2 cellular contexts compared by ENCODE assay signal in genomic region chr2:237501892-237502513, GRCh38.
TF ChIP-seq lines count a peak whose summit lies in the region.

No MANE protein-coding gene starts in this region.

TF ChIP-seq in SK-N-SH, 30 proteins besides CTCF, POLR2A, EP300 and RAD21 (continued from another document):
- no peak for TF ChIP-seq CHD2 (IDR thresholded peaks at IDR 0.05; ENCODE audit: low read length, partially characterized antibody)
- no peak for TF ChIP-seq USF2 (IDR thresholded peaks at IDR 0.05; ENCODE audit: borderline replicate concordance, low read depth, low read length)
- TF ChIP-seq TAF1 (IDR thresholded peaks at IDR 0.05; ENCODE audit: borderline replicate concordance, low read depth, low read length): no peak
- TF ChIP-seq FOSL2 (IDR thresholded peaks at IDR 0.05; ENCODE audit: borderline replicate concordance, low read depth): no peak
- TF ChIP-seq FOXJ3 (CRISPR knock-in tag; IDR thresholded peaks at IDR 0.05): no peak
- no peak for TF ChIP-seq USF1 (IDR thresholded peaks at IDR 0.05; ENCODE audit: borderline replicate concordance, low read depth)

TF ChIP-seq in SK-N-SH treated with all-trans-retinoic acid at 6 μM for 48 hours, 23 proteins besides CTCF, POLR2A, EP300 and RAD21 (continued from another document):
- TF ChIP-seq TSHZ2 (CRISPR knock-in tag; IDR thresholded peaks at IDR 0.05): no peak
- TF ChIP-seq CREB5 (CRISPR knock-in tag; IDR thresholded peaks at IDR 0.05; ENCODE audit: low read depth): no peak
- no peak for TF ChIP-seq POU6F1 (CRISPR knock-in tag; IDR thresholded peaks at IDR 0.05; ENCODE audit: borderline replicate concordance, low read depth)
- TF ChIP-seq OSR1 (CRISPR knock-in tag; IDR thresholded peaks at IDR 0.05): no peak
- TF ChIP-seq ZFP30 (CRISPR knock-in tag; IDR thresholded peaks at IDR 0.05): no peak
- TF ChIP-seq ZNF565 (CRISPR knock-in tag; conservative IDR thresholded peaks at IDR 0.05; ENCODE audit: low read depth): no peak
- no peak for TF ChIP-seq RARB (CRISPR knock-in tag; IDR thresholded peaks at IDR 0.05)
